23 cellular contexts compared by ENCODE assay signal in genomic region chr21:44321846-44322450, GRCh38. TPM values are rescaled to one million over a fixed set of nuclear protein-coding genes. Genes with fewer than 3 reads are reported as not detected.
DNase-seq lines count a peak whose midpoint lies in the region; ATAC-seq, FAIRE-seq and TF ChIP-seq lines count a peak whose summit lies in the region.
"Had no signal": no experiment of that assay in that cellular context is flagged by ENCODE, and none has a peak within 500 bp of the region (broad histone marks: within the 10 kb centered on the region; RNA-seq: fewer than 3 reads in every experiment).

No MANE protein-coding gene starts in this region.

- H3K27me3 Mint-ChIP-seq in WTC11 (ENCODE audit: low read depth): no peaks in the 10 kb centered on the region
- no peaks in the 10 kb centered on the region for H3K27me3 Mint-ChIP-seq in endodermal cell (ENCODE audit: insufficient read depth)
- H3K27me3 Mint-ChIP-seq: B cell, IgD-negative memory B cell had no signal

- H3K4me2 ChIP-seq in HepG2 (ENCODE audit: low read depth, low read length): no peak overlapping the region
- H3K4me2 ChIP-seq: BLaER1 treated with 17β-estradiol and CSF1 and Interleukin-3, amounts not matched to agents 10 nM and 100 nM had no signal

- CTCF ChIA-PET in HepG2 (lab: Yijun Ruan, JAX; ENCODE audit: low intra/inter-chr PET ratio, low total read pairs) (no interaction called here), WTC11 (lab: Charles Lee) (interaction anchor here (0.6 to 1.2 kb wide), 2 partner anchors 12 to 51 kb away, joined by 3 to 5 read pairs; no protein-coding TSS in a partner anchor)

- DNase-seq in HepG2 (ENCODE audit: low spot score) (no peak), right lobe of liver (no peak), WTC11 (ENCODE audit: low spot score) (no peak), endodermal cell (no peak), NCI-H187 (lab: John Stamatoyannopoulos, UW) (no peak), COLO829 (ENCODE audit: low spot score) (no peak)
- DNase-seq: CD8-positive, alpha-beta T cell; COR-L47; DMS 273 treated with DMSO at 0.1 percent for 48 hours; DMS53; DND-41; EL; GM23248; KG1 had no signal

- TF ChIP-seq EP300 in HepG2 (IDR thresholded peaks at IDR 0.05; ENCODE audit: low read depth in 2 of 2, low read length in 2 of 2) (no peak), HepG2 (CRISPR knock-in tag; IDR thresholded peaks at IDR 0.05; ENCODE audit: borderline replicate concordance) (no peak)

- no peak overlapping the region for H3K4me3 ChIP-seq in HepG2 (replicated peaks in 1 of 3; ENCODE audit: insufficient read depth in 1 of 3, low read depth in 2 of 3, low read length in 3 of 3)
- H3K4me3 ChIP-seq in right lobe of liver: no peak overlapping the region
- H3K4me3 ChIP-seq in endodermal cell (ENCODE audit: low read length): no peak overlapping the region
- H3K4me3 ChIP-seq: BLaER1 treated with 17β-estradiol and CSF1 and Interleukin-3, amounts not matched to agents 10 nM and 100 nM; GM23248; HAP-1 had no signal

- H3K4me3 Mint-ChIP-seq in WTC11 (no peak overlapping the region), endodermal cell (no peak overlapping the region)
- H3K4me3 Mint-ChIP-seq: B cell; CD8-positive, alpha-beta T cell; IgD-negative memory B cell had no signal

- H3K27ac Mint-ChIP-seq in WTC11: no peak overlapping the region
- no peak overlapping the region for H3K27ac Mint-ChIP-seq in endodermal cell
- H3K27ac Mint-ChIP-seq: B cell; CD8-positive, alpha-beta T cell; IgD-negative memory B cell had no signal

- H3K9me3 ChIP-seq in HepG2 (ENCODE audit: low read length): no peaks in the 10 kb centered on the region
- no peaks in the 10 kb centered on the region for H3K9me3 ChIP-seq in right lobe of liver
- no peaks in the 10 kb centered on the region for H3K9me3 ChIP-seq in endodermal cell (ENCODE audit: control insufficient read depth, low read length)
- H3K9me3 ChIP-seq: BLaER1 treated with 17β-estradiol and CSF1 and Interleukin-3, amounts not matched to agents 10 nM and 100 nM; HAP-1 had no signal

- H3K36me3 Mint-ChIP-seq in WTC11 (no peaks in the 10 kb centered on the region; the same call in 1 of the 2 replicates), endodermal cell (ENCODE audit: low read depth) (peaks cover 14% of the 10 kb centered on the region)
- H3K36me3 Mint-ChIP-seq: IgD-negative memory B cell had no signal

- no peak for TF ChIP-seq RAD21 in HepG2 (CRISPR knock-in tag; IDR thresholded peaks at IDR 0.05)

- H3K9ac ChIP-seq in HepG2 (ENCODE audit: insufficient read depth, low read depth, low read length) (no peak overlapping the region), endodermal cell (ENCODE audit: extremely low read depth, low read length, poor library complexity, severe bottlenecking) (no peak overlapping the region)
- H3K9ac ChIP-seq: BLaER1 treated with 17β-estradiol and CSF1 and Interleukin-3, amounts not matched to agents 10 nM and 100 nM; GM23248 had no signal

- no peaks in the 10 kb centered on the region for H3K9me3 Mint-ChIP-seq in WTC11
- H3K9me3 Mint-ChIP-seq in endodermal cell: no peaks in the 10 kb centered on the region
- H3K9me3 Mint-ChIP-seq: CD8-positive, alpha-beta T cell; IgD-negative memory B cell had no signal

- in situ Hi-C loops in HepG2 (cut with HindIII; ENCODE audit: extremely low pct_ligation_motif_present, low pct_unique_long_range_greater_than_20kb): no loop called here

- no peaks in the 10 kb centered on the region for H4K20me1 ChIP-seq in HepG2 (ENCODE audit: insufficient read depth, low read length)

- peaks cover 19 to 58% of the 10 kb centered on the region in 2 experiments; a peak in 4 of 5 replicates for H3K36me3 ChIP-seq in HepG2 (replicated peaks in 1 of 2; ENCODE audit: control insufficient read depth in 1 of 2, insufficient read depth in 2 of 2, low read length in 2 of 2)
- H3K36me3 ChIP-seq in right lobe of liver: peaks cover 0 to 33% (median 0%) of the 10 kb centered on the region in 4 donors
- peaks cover 23% of the 10 kb centered on the region for H3K36me3 ChIP-seq in endodermal cell (ENCODE audit: control insufficient read depth, insufficient read depth, low read length)

- H3K27me3 ChIP-seq in HepG2 (ENCODE audit: control insufficient read depth in 1 of 2, insufficient read depth in 2 of 2, low read length in 2 of 2) (no peaks in the 10 kb centered on the region), right lobe of liver (no peaks in the 10 kb centered on the region), endodermal cell (ENCODE audit: control insufficient read depth, insufficient read depth, low read length, poor library complexity, severe bottlenecking) (no peaks in the 10 kb centered on the region)
- H3K27me3 ChIP-seq: BLaER1 treated with 17β-estradiol and CSF1 and Interleukin-3, amounts not matched to agents 10 nM and 100 nM had no signal

- ATAC-seq in HepG2 (no peak), right lobe of liver (no peak), WTC11 (peak; percentile 38)
- ATAC-seq: CD8-positive, alpha-beta T cell had no signal

- POLR2A ChIA-PET in HepG2 (lab: Yijun Ruan, JAX) (no interaction called here), WTC11 (lab: Charles Lee) (no interaction called here)

- BruUV-seq in HepG2 (replicated peaks; lab: Mats Ljungman, UMichigan): no TSS peak

- TF ChIP-seq CTCF in HepG2 (CRISPR knock-in tag; IDR thresholded peaks at IDR 0.05) (no peak), right lobe of liver (IDR thresholded peaks at IDR 0.05) (no peak), WTC11 (IDR thresholded peaks at IDR 0.05) (no peak), endodermal cell (conservative IDR thresholded peaks at IDR 0.05) (peak; percentile 23)

- FAIRE-seq in HepG2 (lab: Jason Lieb, UNC): no peak
- FAIRE-seq: GM12891 had no signal

- H2AFZ ChIP-seq in HepG2 (ENCODE audit: low read length): no peak overlapping the region
- H2AFZ ChIP-seq: GM23248 had no signal

- H3K79me2 ChIP-seq in HepG2 (ENCODE audit: insufficient read depth, low read length): no peaks in the 10 kb centered on the region

- TF ChIP-seq POLR2A in HepG2 (IDR thresholded peaks at IDR 0.05; ENCODE audit: insufficient read depth in 1 of 2, low read depth in 2 of 2, low read length in 2 of 2) (no peak), right lobe of liver (IDR thresholded peaks at IDR 0.05) (no peak)

- H3K4me1 Mint-ChIP-seq in WTC11 (no peaks in the 10 kb centered on the region), endodermal cell (no peaks in the 10 kb centered on the region)
- H3K4me1 Mint-ChIP-seq: B cell, IgD-negative memory B cell had no signal

- 100% methylated on average over 2 of the region's 23 CpGs for WGBS in HepG2 (ENCODE audit: low lambda C conversion rate)
- WGBS in right lobe of liver (ENCODE audit: insufficient coverage, low coverage, low lambda C conversion rate, missing lambda C conversion rate): 87% methylated on average over 4 of the region's 23 CpGs
- 94 to 95% methylated on average over 13 to 23 of the region's 23 CpGs for WGBS in endodermal cell (ENCODE audit: insufficient coverage in 1 of 2, insufficient read length in 1 of 2), 2 experiments

- no peaks in the 10 kb centered on the region for H3K4me1 ChIP-seq in HepG2 (ENCODE audit: insufficient read depth, low read length)
- no peaks in the 10 kb centered on the region for H3K4me1 ChIP-seq in right lobe of liver
- no peaks in the 10 kb centered on the region for H3K4me1 ChIP-seq in endodermal cell (ENCODE audit: control insufficient read depth, insufficient read depth, low read length)
- H3K4me1 ChIP-seq: HAP-1 had no signal

- intact Hi-C loops in HepG2 (cut with micrococcal nuclease; ENCODE audit: unreplicated experiment): no loop called here
- intact Hi-C loops in right lobe of liver (cut with DNase I): no loop called here

- H3K27ac ChIP-seq in HepG2 (ENCODE audit: extremely low read length, insufficient read depth, low read length) (no peak overlapping the region), right lobe of liver (no peak overlapping the region), endodermal cell (ENCODE audit: low read depth, low read length) (no peak overlapping the region)
- H3K27ac ChIP-seq: BLaER1 treated with 17β-estradiol and CSF1 and Interleukin-3, amounts not matched to agents 10 nM and 100 nM; GM23248; HL-60 had no signal

RNA-seq across cellular contexts. Expression of gene CFAP410, which starts 17.2 kb away (rescaled TPM):
- 13.1 and 20.1 TPM in 2 replicates for total RNA-seq in HepG2 (2016; rRNA removed; fragmentation: Illumina TruSeq; extraction: Trizol)
- 16.2 and 18.7 TPM in 2 replicates for total RNA-seq in HepG2 (2016; cell fraction: cytosol; rRNA removed; fragmentation: Illumina TruSeq; extraction: Trizol; ENCODE audit: low read depth)
- total RNA-seq in HepG2 (2016; cell fraction: insoluble cytoplasmic fraction; rRNA removed; fragmentation: Illumina TruSeq; extraction: Trizol): 11.7 and 23.2 TPM in 2 replicates
- total RNA-seq in HepG2 (2016; cell fraction: membrane; rRNA removed; fragmentation: Illumina TruSeq; extraction: Trizol): 22.7 and 31.0 TPM in 2 replicates
- total RNA-seq in HepG2 (2016; cell fraction: nucleus; rRNA removed; fragmentation: Illumina TruSeq; extraction: Trizol): 15.4 and 16.3 TPM in 2 replicates
- 8.0 and 13.1 TPM in 2 replicates for polyA plus RNA-seq in HepG2 (2011; rRNA removed)
- 6.8 and 14.6 TPM in 2 replicates for polyA plus RNA-seq in HepG2 (2011; cell fraction: cytosol; rRNA removed)
- polyA plus RNA-seq in HepG2 (2011; cell fraction: nucleus; rRNA removed): 84.7 and 108 TPM in 2 replicates
- polyA plus RNA-seq in HepG2 (2012): 7.4 and 9.9 TPM in 2 replicates
- polyA plus RNA-seq in HepG2 (2016; cell fraction: cytosol; fragmentation: Illumina TruSeq; extraction: Trizol; ENCODE audit: low read depth): 17.7 and 23.4 TPM in 2 replicates
- 12.0 and 13.3 TPM in 2 replicates for polyA plus RNA-seq in HepG2 (2016; cell fraction: insoluble cytoplasmic fraction; fragmentation: Illumina TruSeq; extraction: Trizol; ENCODE audit: low read depth)
- polyA plus RNA-seq in HepG2 (2016; cell fraction: membrane; fragmentation: Illumina TruSeq; extraction: Trizol; ENCODE audit: low read depth): 19.5 and 21.9 TPM in 2 replicates
- polyA plus RNA-seq in HepG2 (2016; cell fraction: nucleus; fragmentation: Illumina TruSeq; extraction: Trizol; ENCODE audit: insufficient read depth, low read depth): 26.7 and 31.2 TPM in 2 replicates
- polyA minus RNA-seq in HepG2 (2011; rRNA and poly(A)+ RNA removed; ENCODE audit: low replicate concordance): 3.6 and 9.9 TPM in 2 replicates
- polyA minus RNA-seq in HepG2 (2011; cell fraction: cytosol; rRNA and poly(A)+ RNA removed): 3.6 and 4.5 TPM in 2 replicates
- polyA minus RNA-seq in HepG2 (2011; cell fraction: nucleus; rRNA and poly(A)+ RNA removed): 13.3 and 17.1 TPM in 2 replicates
- 10 to 100 TPM in 4 of 6 experiments, 1 to 10 TPM in 2; 6.9 to 15.4 (median 13.1) TPM for total RNA-seq in right lobe of liver
- 14.0 to 19.3 TPM (median 15.8 TPM) in 3 replicates for total RNA-seq in WTC11 (2021)
- 10 to 100 TPM; 33.1 to 35.7 TPM for total RNA-seq in endodermal cell
- 18.8 TPM for polyA plus RNA-seq in endodermal cell (2013, experiment 1 of 2)
- 17.7 TPM for polyA plus RNA-seq in endodermal cell (2013, experiment 2 of 2)

RNA-seq across cellular contexts. Expression of gene PFKL, which starts 22.1 kb away (rescaled TPM):
- total RNA-seq in HepG2 (2016; rRNA removed; fragmentation: Illumina TruSeq; extraction: Trizol): 87.6 and 106 TPM in 2 replicates
- 13.9 and 14.6 TPM in 2 replicates for total RNA-seq in HepG2 (2016; cell fraction: cytosol; rRNA removed; fragmentation: Illumina TruSeq; extraction: Trizol; ENCODE audit: low read depth)
- total RNA-seq in HepG2 (2016; cell fraction: insoluble cytoplasmic fraction; rRNA removed; fragmentation: Illumina TruSeq; extraction: Trizol): 76.5 and 112 TPM in 2 replicates
- 27.9 TPM in 2 replicates for total RNA-seq in HepG2 (2016; cell fraction: membrane; rRNA removed; fragmentation: Illumina TruSeq; extraction: Trizol)
- 51.1 and 56.0 TPM in 2 replicates for total RNA-seq in HepG2 (2016; cell fraction: nucleus; rRNA removed; fragmentation: Illumina TruSeq; extraction: Trizol)
- polyA plus RNA-seq in HepG2 (2011; rRNA removed): 92.8 and 113 TPM in 2 replicates
- 71.8 and 109 TPM in 2 replicates for polyA plus RNA-seq in HepG2 (2011; cell fraction: cytosol; rRNA removed)
- 444 and 640 TPM in 2 replicates for polyA plus RNA-seq in HepG2 (2011; cell fraction: nucleus; rRNA removed)
- 83.1 and 108 TPM in 2 replicates for polyA plus RNA-seq in HepG2 (2012)
- 10.0 and 11.5 TPM in 2 replicates for polyA plus RNA-seq in HepG2 (2016; cell fraction: cytosol; fragmentation: Illumina TruSeq; extraction: Trizol; ENCODE audit: low read depth)
- polyA plus RNA-seq in HepG2 (2016; cell fraction: insoluble cytoplasmic fraction; fragmentation: Illumina TruSeq; extraction: Trizol; ENCODE audit: low read depth): 69.5 and 87.4 TPM in 2 replicates
- polyA plus RNA-seq in HepG2 (2016; cell fraction: membrane; fragmentation: Illumina TruSeq; extraction: Trizol; ENCODE audit: low read depth): 16.7 and 19.2 TPM in 2 replicates
- 107 and 115 TPM in 2 replicates for polyA plus RNA-seq in HepG2 (2016; cell fraction: nucleus; fragmentation: Illumina TruSeq; extraction: Trizol; ENCODE audit: insufficient read depth, low read depth)
- polyA minus RNA-seq in HepG2 (2011; rRNA and poly(A)+ RNA removed; ENCODE audit: low replicate concordance): 90.7 and 203 TPM in 2 replicates
- 72.1 and 83.6 TPM in 2 replicates for polyA minus RNA-seq in HepG2 (2011; cell fraction: cytosol; rRNA and poly(A)+ RNA removed)
- 51.9 and 52.8 TPM in 2 replicates for polyA minus RNA-seq in HepG2 (2011; cell fraction: nucleus; rRNA and poly(A)+ RNA removed)
- total RNA-seq in right lobe of liver: 10 to 100 TPM; 68.3 to 97.6 (median 73.7) TPM
- total RNA-seq in WTC11 (2021): 134 to 151 TPM (median 143 TPM) in 3 replicates
- total RNA-seq in endodermal cell: 100 to 1,000 TPM; 195 to 198 TPM
- 97.2 TPM for polyA plus RNA-seq in endodermal cell (2013, experiment 1 of 2)
- 95.3 TPM for polyA plus RNA-seq in endodermal cell (2013, experiment 2 of 2)

RNA-seq across cellular contexts. Expression of gene TRPM2, which starts 31.5 kb away (rescaled TPM):
- 0.07 TPM in 1 of 2 replicates, not detected in the other for total RNA-seq in HepG2 (2016; rRNA removed; fragmentation: Illumina TruSeq; extraction: Trizol)
- total RNA-seq in HepG2 (2016; cell fraction: cytosol; rRNA removed; fragmentation: Illumina TruSeq; extraction: Trizol; ENCODE audit: low read depth): not detected in 2 replicates
- total RNA-seq in HepG2 (2016; cell fraction: insoluble cytoplasmic fraction; rRNA removed; fragmentation: Illumina TruSeq; extraction: Trizol): 0.09 TPM in 1 of 2 replicates, not detected in the other
- 0.14 TPM in 1 of 2 replicates, not detected in the other for total RNA-seq in HepG2 (2016; cell fraction: membrane; rRNA removed; fragmentation: Illumina TruSeq; extraction: Trizol)
- total RNA-seq in HepG2 (2016; cell fraction: nucleus; rRNA removed; fragmentation: Illumina TruSeq; extraction: Trizol): not detected in 2 replicates
- 0.09 and 0.20 TPM in 2 replicates for polyA plus RNA-seq in HepG2 (2011; rRNA removed)
- 0.05 and 0.06 TPM in 2 replicates for polyA plus RNA-seq in HepG2 (2011; cell fraction: cytosol; rRNA removed)
- polyA plus RNA-seq in HepG2 (2011; cell fraction: nucleus; rRNA removed): 0.37 and 0.55 TPM in 2 replicates
- 0.27 and 0.31 TPM in 2 replicates for polyA plus RNA-seq in HepG2 (2012)
- polyA plus RNA-seq in HepG2 (2016; cell fraction: cytosol; fragmentation: Illumina TruSeq; extraction: Trizol; ENCODE audit: low read depth): 0.08 TPM in 1 of 2 replicates, not detected in the other
- polyA plus RNA-seq in HepG2 (2016; cell fraction: insoluble cytoplasmic fraction; fragmentation: Illumina TruSeq; extraction: Trizol; ENCODE audit: low read depth): 0.14 TPM in 1 of 2 replicates, not detected in the other
- polyA plus RNA-seq in HepG2 (2016; cell fraction: membrane; fragmentation: Illumina TruSeq; extraction: Trizol; ENCODE audit: low read depth): 0.18 TPM in 1 of 2 replicates, not detected in the other
- polyA plus RNA-seq in HepG2 (2016; cell fraction: nucleus; fragmentation: Illumina TruSeq; extraction: Trizol; ENCODE audit: insufficient read depth, low read depth): 0.11 and 0.37 TPM in 2 replicates
- 0.02 and 11.4 TPM in 2 replicates for polyA minus RNA-seq in HepG2 (2011; rRNA and poly(A)+ RNA removed; ENCODE audit: low replicate concordance)
- 0.70 TPM in 1 of 2 replicates, not detected in the other for polyA minus RNA-seq in HepG2 (2011; cell fraction: cytosol; rRNA and poly(A)+ RNA removed)
- polyA minus RNA-seq in HepG2 (2011; cell fraction: nucleus; rRNA and poly(A)+ RNA removed): 0.26 and 0.50 TPM in 2 replicates
- total RNA-seq in right lobe of liver: 1 to 10 TPM in 4 of 6 experiments, under 1 TPM in 2; 0.92 to 2.0 (median 1.2) TPM
- total RNA-seq in WTC11 (2021): 0.64 to 1.4 TPM (median 0.92 TPM) in 3 replicates
- total RNA-seq in endodermal cell: 10 to 100 TPM in 1 of 2 donors, 1 to 10 TPM in 1; 1.6 to 12.5 TPM
- 0.36 TPM for polyA plus RNA-seq in endodermal cell (2013, experiment 1 of 2)
- 0.33 TPM for polyA plus RNA-seq in endodermal cell (2013, experiment 2 of 2)
- total RNA-seq: G401 had no signal
- polyA plus RNA-seq: GM23248 had no signal

RNA-seq across cellular contexts. Expression of gene AIRE, which starts 36.3 kb away (rescaled TPM):
- not detected in 2 replicates for total RNA-seq in HepG2 (2016; rRNA removed; fragmentation: Illumina TruSeq; extraction: Trizol)
- not detected in 2 replicates for total RNA-seq in HepG2 (2016; cell fraction: cytosol; rRNA removed; fragmentation: Illumina TruSeq; extraction: Trizol; ENCODE audit: low read depth)
- not detected in 2 replicates for total RNA-seq in HepG2 (2016; cell fraction: insoluble cytoplasmic fraction; rRNA removed; fragmentation: Illumina TruSeq; extraction: Trizol)
- not detected in 2 replicates for total RNA-seq in HepG2 (2016; cell fraction: membrane; rRNA removed; fragmentation: Illumina TruSeq; extraction: Trizol)
- total RNA-seq in HepG2 (2016; cell fraction: nucleus; rRNA removed; fragmentation: Illumina TruSeq; extraction: Trizol): not detected in 2 replicates
- not detected in 2 replicates for polyA plus RNA-seq in HepG2 (2011; rRNA removed)
- not detected in 2 replicates for polyA plus RNA-seq in HepG2 (2011; cell fraction: cytosol; rRNA removed)
- not detected in 2 replicates for polyA plus RNA-seq in HepG2 (2011; cell fraction: nucleus; rRNA removed)
- polyA plus RNA-seq in HepG2 (2012): not detected in 2 replicates
- not detected in 2 replicates for polyA plus RNA-seq in HepG2 (2016; cell fraction: cytosol; fragmentation: Illumina TruSeq; extraction: Trizol; ENCODE audit: low read depth)
- not detected in 2 replicates for polyA plus RNA-seq in HepG2 (2016; cell fraction: insoluble cytoplasmic fraction; fragmentation: Illumina TruSeq; extraction: Trizol; ENCODE audit: low read depth)
- not detected in 2 replicates for polyA plus RNA-seq in HepG2 (2016; cell fraction: membrane; fragmentation: Illumina TruSeq; extraction: Trizol; ENCODE audit: low read depth)
- polyA plus RNA-seq in HepG2 (2016; cell fraction: nucleus; fragmentation: Illumina TruSeq; extraction: Trizol; ENCODE audit: insufficient read depth, low read depth): not detected in 2 replicates
- polyA minus RNA-seq in HepG2 (2011; rRNA and poly(A)+ RNA removed; ENCODE audit: low replicate concordance): 0.07 TPM in 1 of 2 replicates, not detected in the other
- not detected in 2 replicates for polyA minus RNA-seq in HepG2 (2011; cell fraction: cytosol; rRNA and poly(A)+ RNA removed)
- polyA minus RNA-seq in HepG2 (2011; cell fraction: nucleus; rRNA and poly(A)+ RNA removed): not detected in 2 replicates
- not detected for total RNA-seq in right lobe of liver
- 0.05 to 0.09 TPM in 2 of 3 replicates, not detected in the other for total RNA-seq in WTC11 (2021)
- 1 to 10 TPM; 1.2 to 2.7 TPM for total RNA-seq in endodermal cell
- 0.57 TPM for polyA plus RNA-seq in endodermal cell (2013, experiment 1 of 2)
- polyA plus RNA-seq in endodermal cell (2013, experiment 2 of 2): 0.46 TPM
- total RNA-seq: A172; B cell; CD8-positive, alpha-beta T cell; GM23248; HT1080 had no signal
- polyA plus RNA-seq: GM23248 had no signal
